9 cellular contexts compared by ENCODE assay signal in genomic region chr20:32108814-32109391, GRCh38. TPM values are rescaled to one million over a fixed set of nuclear protein-coding genes. Genes with fewer than 3 reads are reported as not detected.
DNase-seq lines count a peak whose midpoint lies in the region; ATAC-seq and TF ChIP-seq lines count a peak whose summit lies in the region.
"Had no signal": no experiment of that assay in that cellular context is flagged by ENCODE, and none has a peak within 500 bp of the region (broad histone marks: within the 10 kb centered on the region; RNA-seq: fewer than 3 reads in every experiment).

No MANE protein-coding gene starts in this region.

- peaks cover 34 to 40% (median 39%) of the 10 kb centered on the region in 3 donors for H3K4me1 Mint-ChIP-seq in T-cell

- POLR2A ChIA-PET in HEK293 (lab: Yijun Ruan, JAX), result interaction anchor here (0.6 to 1.7 kb wide), 3 partner anchors 10 to 711 kb away, joined by 3 to 4 read pairs (median 3); partner anchors contain the start of gene MAPRE1
- POLR2A ChIA-PET in T-cell (lab: Charles Lee), result interaction anchor here in 1 of 2 donors (0.6 kb wide), 1 partner anchor 11 kb away, joined by 3 read pairs; no protein-coding TSS in a partner anchor

- H3K27ac Mint-ChIP-seq in T-cell, result no peak overlapping the region

- ATAC-seq in T-cell (replicated peaks in 1 of 4) (no peak), gastroesophageal sphincter (no peak), HG03521 (IDR thresholded peaks at IDR 0.05; ENCODE audit: unreplicated experiment) (no peak), HG02970 (IDR thresholded peaks at IDR 0.05; ENCODE audit: low FRiP score, unreplicated experiment) (no peak)

- H3K27ac ChIP-seq in HEK293 (ENCODE audit: extremely low read depth, low read depth, low read length), result peak overlapping the region; percentile 95
- peak overlapping the region in 3 of 4 donors; percentile 98 to 99 (median 99) for H3K27ac ChIP-seq in gastroesophageal sphincter
- H3K27ac ChIP-seq in skin epidermis, result peak overlapping the region in 18 of 21 experiments; percentile 95 to 100 (median 99)

- H3K27me3 ChIP-seq in gastroesophageal sphincter, result peaks cover 5% of the 10 kb centered on the region

- no peaks in the 10 kb centered on the region for H3K36me3 Mint-ChIP-seq in T-cell

- H3K4me1 ChIP-seq in HEK293 (ENCODE audit: control insufficient read depth, insufficient read depth, low read length) (0 out of 2 replicates have a peak, but pooled peaks cover 3% of the 10 kb centered on the region), gastroesophageal sphincter (peaks cover 0 to 32% (median 11%) of the 10 kb centered on the region in 3 donors)

- no peak for TF ChIP-seq CTCF in HEK293 (tag by site-specific recombination; IDR thresholded peaks at IDR 0.05)
- no peak for TF ChIP-seq CTCF in gastroesophageal sphincter (IDR thresholded peaks at IDR 0.05)

- H3K36me3 ChIP-seq in HEK293 (ENCODE audit: control insufficient read depth in 2 of 2, insufficient read depth in 1 of 2, low read length in 2 of 2) (peaks cover 0 to 5% of the 10 kb centered on the region in 2 experiments; a peak in 1 of 3 replicates), gastroesophageal sphincter (no peaks in the 10 kb centered on the region)

- H3K9me3 ChIP-seq in HEK293 (ENCODE audit: control insufficient read depth, insufficient read depth, low read depth, low read length), result no peaks in the 10 kb centered on the region
- H3K9me3 ChIP-seq in gastroesophageal sphincter, result no peaks in the 10 kb centered on the region

- CTCF ChIA-PET in HEK293 (lab: Yijun Ruan, JAX) (interaction anchor here (1.1 to 1.3 kb wide), 2 partner anchors 256 to 543 kb away, joined by 3 read pairs; no protein-coding TSS in a partner anchor), T-cell (lab: Charles Lee) (interaction anchor here in 1 of 2 donors (0.6 to 1.2 kb wide), 3 partner anchors 14 to 385 kb away, joined by 3 to 4 read pairs (median 3); no protein-coding TSS in a partner anchor)

- 49 to 59% methylated on average over 5 of the region's 5 CpGs for WGBS in gastroesophageal sphincter (ENCODE audit: low coverage in 1 of 2), 2 donors

- H3K27me3 Mint-ChIP-seq in T-cell, result peaks cover 0 to 4% of the 10 kb centered on the region in 2 donors

- TF ChIP-seq EP300 in gastroesophageal sphincter (IDR thresholded peaks at IDR 0.05), result no peak

- peak overlapping the region; percentile 95 to 99 (median 99) for H3K4me3 Mint-ChIP-seq in T-cell

- DNase-seq in T-cell, result no peak
- DNase-seq in NCI-H226, result no peak
- DNase-seq in OCI-M1 (lab: John Stamatoyannopoulos, UW), result no peak

- H3K4me3 ChIP-seq in HEK293 (ENCODE audit: low read depth, low read length) (no peak overlapping the region; the same call in 1 of the 2 replicates), gastroesophageal sphincter (peak overlapping the region; percentile 76 to 93), skin epidermis (peak overlapping the region in 6 of 7 experiments; percentile 80 to 95 (median 88))

- no peak for TF ChIP-seq POLR2A in gastroesophageal sphincter (IDR thresholded peaks at IDR 0.05)

- H3K9me3 Mint-ChIP-seq in T-cell, result no peaks in the 10 kb centered on the region

TF ChIP-seq in HEK293, 187 proteins besides CTCF, POLR2A, EP300 and RAD21:
- TF ChIP-seq ELK4 (IDR thresholded peaks at IDR 0.05; ENCODE audit: borderline replicate concordance, low read depth, low read length) (no peak), IKZF3 (tag by site-specific recombination; IDR thresholded peaks at IDR 0.05) (no peak), ZNF654 (tag by site-specific recombination; IDR thresholded peaks at IDR 0.05; ENCODE audit: low read depth) (peak; percentile 1; the same call in 1 of the 2 replicates)

RNA-seq across cellular contexts. Expression of gene TM9SF4, which starts 0.6 kb away (rescaled TPM):
- total RNA-seq in T-cell (10 to 100 TPM; 32.6 to 42.3 (median 38.0) TPM), gastroesophageal sphincter (10 to 100 TPM; 20.7 to 32.6 (median 22.9) TPM)

RNA-seq across cellular contexts. Expression of gene HCK, which starts 56.9 kb away (rescaled TPM):
- total RNA-seq in T-cell (1 to 10 TPM in 1 of 5 donors, under 1 TPM in 4; 0.29 to 1.5 (median 0.73) TPM), gastroesophageal sphincter (10 to 100 TPM in 2 of 4 donors, 1 to 10 TPM in 2; 2.6 to 31.8 (median 10.2) TPM)
- total RNA-seq: lung microvascular endothelial cell had no signal
